In the genomic region with DNA sequence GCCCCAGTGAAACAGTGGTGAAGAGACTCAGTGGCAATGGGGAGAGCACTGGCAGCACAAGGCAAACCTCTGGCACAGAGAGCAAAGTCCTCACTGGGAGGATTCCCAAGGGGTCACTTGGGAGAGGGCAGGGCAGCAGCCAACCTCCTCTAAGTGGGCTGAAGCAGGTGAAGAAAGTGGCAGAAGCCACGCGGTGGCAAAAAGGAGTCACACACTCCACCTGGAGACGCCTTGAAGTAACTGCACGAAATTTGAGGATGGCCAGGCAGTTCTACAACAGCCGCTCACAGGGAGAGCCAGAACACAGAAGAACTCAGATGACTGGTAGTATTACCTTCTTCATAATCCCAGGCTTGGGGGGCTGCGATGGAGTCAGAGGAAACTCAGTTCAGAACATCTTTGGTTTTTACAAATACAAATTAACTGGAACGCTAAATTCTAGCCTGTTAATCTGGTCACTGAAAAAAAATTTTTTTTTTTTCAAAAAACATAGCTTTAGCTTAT, we compare ENCODE assay signal across 8 cellular contexts. TPM values are rescaled to one million over a fixed set of nuclear protein-coding genes. Genes with fewer than 3 reads are reported as not detected.
DNase-seq lines count a peak whose midpoint lies in the region; ATAC-seq, FAIRE-seq and TF ChIP-seq lines count a peak whose summit lies in the region.

No MANE protein-coding gene starts in this region.

- no peaks in the 10 kb centered on the region for H3K9me3 ChIP-seq in SJSA1 (replicated peaks)
- H3K9me3 ChIP-seq in right cardiac atrium (ENCODE audit: control insufficient read depth, low read length) = no peaks in the 10 kb centered on the region
- H3K9me3 ChIP-seq in sigmoid colon = no peaks in the 10 kb centered on the region

- WGBS in right cardiac atrium = 11% methylated on average over 7 of the region's 7 CpGs
- WGBS in sigmoid colon, 2 donors = 13 to 14% methylated on average over 7 of the region's 7 CpGs

- H3K36me3 ChIP-seq in SJSA1 (peaks cover 26% of the 10 kb centered on the region), sigmoid colon (no peaks in the 10 kb centered on the region)

- TF ChIP-seq POLR2A in sigmoid colon (IDR thresholded peaks at IDR 0.05) = no peak

- H3K27ac Mint-ChIP-seq in activated naive CD8-positive, alpha-beta T cell = no peak overlapping the region

- ATAC-seq in GM21423 (IDR thresholded peaks at IDR 0.05; ENCODE audit: unreplicated experiment) = peak; percentile 67
- ATAC-seq in right cardiac atrium = peak; percentile 32 to 59
- no peak for ATAC-seq in HG03457 (IDR thresholded peaks at IDR 0.05; ENCODE audit: unreplicated experiment)

- H3K27me3 Mint-ChIP-seq in activated naive CD8-positive, alpha-beta T cell = peaks cover 10% of the 10 kb centered on the region

- TF ChIP-seq CTCF in sigmoid colon (IDR thresholded peaks at IDR 0.05) = peak in 3 of 4 experiments; percentile 48 to 54 (median 52)

- H3K27ac ChIP-seq in SJSA1 (peak overlapping the region; percentile 93), right cardiac atrium (ENCODE audit: low read length) (peak overlapping the region; percentile 11), sigmoid colon (peak overlapping the region; percentile 68 to 81 (median 73))

- H3K36me3 Mint-ChIP-seq in activated naive CD8-positive, alpha-beta T cell = no peaks in the 10 kb centered on the region

- peak overlapping the region; percentile 75 for H3K4me3 Mint-ChIP-seq in activated naive CD8-positive, alpha-beta T cell

- no peak for TF ChIP-seq EP300 in sigmoid colon (IDR thresholded peaks at IDR 0.05)

- peak; percentile 44 for FAIRE-seq in HTR-8/SVneo (lab: Jason Lieb, UNC)

- H3K9me3 Mint-ChIP-seq in activated naive CD8-positive, alpha-beta T cell (ENCODE audit: low read depth) = no peaks in the 10 kb centered on the region

- H3K27me3 ChIP-seq in SJSA1 (replicated peaks) = no peaks in the 10 kb centered on the region
- H3K27me3 ChIP-seq in right cardiac atrium (ENCODE audit: control insufficient read depth, insufficient read depth) = no peaks in the 10 kb centered on the region
- H3K27me3 ChIP-seq in sigmoid colon = no peaks in the 10 kb centered on the region

- DNase-seq in EH (ENCODE audit: low read depth) (peak; percentile 89), HTR-8/SVneo (ENCODE audit: insufficient read length, low spot score) (peak; percentile 62), SJSA1 (ENCODE audit: low read depth in 1 of 2, low spot score in 2 of 2) (peak; percentile 84 to 92), right cardiac atrium (peak; percentile 47 to 68 (median 62)), sigmoid colon (peak; percentile 77)

- intact Hi-C loops in right cardiac atrium (cut with DNase I) (loop anchor here (5.0 to 10.0 kb wide), 2 partner anchors 162 to 164 kb away; no protein-coding TSS in a partner anchor), sigmoid colon (cut with DNase I) (loop anchor here (2.0 to 10.0 kb wide), 6 partner anchors 56 to 1302 kb away; a partner anchor contains a TSS)

- H3K4me3 ChIP-seq in SJSA1 (peak overlapping the region; percentile 54), right cardiac atrium (ENCODE audit: low read length) (peak overlapping the region; percentile 21), sigmoid colon (peak overlapping the region in 3 of 4 donors; percentile 34 to 44 (median 37))

- peaks cover 15% of the 10 kb centered on the region for H3K4me1 Mint-ChIP-seq in activated naive CD8-positive, alpha-beta T cell (ENCODE audit: low read depth)

- peaks cover 77% of the 10 kb centered on the region for H3K4me1 ChIP-seq in SJSA1 (replicated peaks)
- H3K4me1 ChIP-seq in right cardiac atrium (ENCODE audit: control insufficient read depth, insufficient read depth, low read length) = peaks cover 18% of the 10 kb centered on the region
- peaks cover 0 to 62% (median 59%) of the 10 kb centered on the region in 4 donors for H3K4me1 ChIP-seq in sigmoid colon

RNA-seq across cellular contexts. Expression of a gene that starts 0.6 kb away (rescaled TPM):
- total RNA-seq in SJSA1 (2014; rRNA removed; shearing (Covaris generic)) = 3.3 and 5.8 TPM in 2 replicates
- total RNA-seq in right cardiac atrium (10 to 100 TPM in 1 of 4 donors, 1 to 10 TPM in 1, under 1 TPM in 2; 0.43 to 10.9 (median 1.1) TPM), sigmoid colon (10 to 100 TPM in 2 of 4 donors, 1 to 10 TPM in 2; 2.1 to 43.3 (median 9.7) TPM)
- polyA plus RNA-seq in right cardiac atrium (17.2 TPM), sigmoid colon (10 to 100 TPM in 1 of 3 donors, 1 to 10 TPM in 1, not detected in 1; 5.3 to 13.8 TPM)

Comparison
In these comparisons a context has a peak if more than half of its experiments do, and no peak if none do; other contexts are left out.
1. H3K27ac ChIP-seq: peak in every context shown above with its lines; median percentile 93 in SJSA1; 73 in sigmoid colon; 11 in right cardiac atrium.